ENCODE assay signal across 18 cellular contexts in genomic region chr7:47089068-47089417, GRCh38.
DNase-seq lines count a peak whose midpoint lies in the region; ATAC-seq and TF ChIP-seq lines count a peak whose summit lies in the region.
"Had no signal": no experiment of that assay in that cellular context is flagged by ENCODE, and none has a peak within 500 bp of the region (broad histone marks: within the 10 kb centered on the region; RNA-seq: fewer than 3 reads in every experiment).

No MANE protein-coding gene starts in this region.

- DNase-seq in SK-N-SH = no peak
- DNase-seq in colonic mucosa = no peak
- DNase-seq in type B pancreatic cell (ENCODE audit: extremely low spot score, unreplicated experiment) = no peak
- DNase-seq in NCI-H1417 treated with DMSO at 0.1 percent for 48 hours (lab: John Stamatoyannopoulos, UW) = no peak
- DNase-seq in activated CD4-positive, alpha-beta T cell treated with anti-CD3 and anti-CD28 coated beads for 4 hours = no peak
- DNase-seq: activated CD4-positive, alpha-beta T cell treated with anti-CD3 and anti-CD28 coated beads, Interleukin-2, amount 50 U/mL, for 4 hours; activated naive CD4-positive, alpha-beta T cell; NCI-H187 had no signal

- CTCF ChIA-PET in SK-N-SH (lab: Yijun Ruan, JAX) = interaction anchor here (1.0 to 20.7 kb wide), 17 partner anchors 8 to 1169 kb away, joined by 3 to 291 read pairs (median 4); partner anchors contain the start of gene IGFBP3

- H2AFZ ChIP-seq in SK-N-SH (ENCODE audit: low read depth) (no peak overlapping the region), Loucy (ENCODE audit: low read length) (no peak overlapping the region)
- H2AFZ ChIP-seq: hepatocyte had no signal

- no peak for TF ChIP-seq EP300 in SK-N-SH (IDR thresholded peaks at IDR 0.05; ENCODE audit: borderline replicate concordance in 1 of 2, low read depth in 1 of 2, low read length in 1 of 2)

- H3K9me3 ChIP-seq in SK-N-SH (no peaks in the 10 kb centered on the region), Loucy (ENCODE audit: insufficient read depth, low read depth, low read length) (no peaks in the 10 kb centered on the region), colonic mucosa (no peaks in the 10 kb centered on the region)
- H3K9me3 ChIP-seq: gastrocnemius medialis had no signal

- no peaks in the 10 kb centered on the region for H3K9me2 ChIP-seq in SK-N-SH
- no peaks in the 10 kb centered on the region for H3K9me2 ChIP-seq in Loucy (replicated peaks; ENCODE audit: low read depth, low read length)

- TF ChIP-seq CTCF in SK-N-SH (IDR thresholded peaks at IDR 0.05) = no peak
- peak; percentile 7; the same call in 1 of the 2 replicates for TF ChIP-seq CTCF in Loucy (conservative IDR thresholded peaks at IDR 0.05; ENCODE audit: low read length)
- peak; percentile 10 for TF ChIP-seq CTCF in colonic mucosa (IDR thresholded peaks at IDR 0.05)
- peak; percentile 48 for TF ChIP-seq CTCF in type B pancreatic cell (conservative IDR thresholded peaks at IDR 0.05)

- H3K27me3 ChIP-seq in SK-N-SH (ENCODE audit: insufficient read depth) (no peaks in the 10 kb centered on the region), Loucy (ENCODE audit: insufficient read depth, low read length, poor library complexity, severe bottlenecking) (no peaks in the 10 kb centered on the region), colonic mucosa (no peaks in the 10 kb centered on the region)
- H3K27me3 ChIP-seq: gastrocnemius medialis, hepatocyte had no signal

- POLR2A ChIA-PET in SK-N-SH (lab: Yijun Ruan, JAX) = no interaction called here

- no peak overlapping the region for H3K27ac ChIP-seq in SK-N-SH (ENCODE audit: low read depth in 2 of 2, low read length in 1 of 2)
- H3K27ac ChIP-seq in colonic mucosa = no peak overlapping the region
- H3K27ac ChIP-seq: hepatocyte, SK-N-MC had no signal

- H3K4me1 Mint-ChIP-seq in type B pancreatic cell (ENCODE audit: unreplicated experiment) = peaks cover 4% of the 10 kb centered on the region
- H3K4me1 Mint-ChIP-seq: CD4-positive, alpha-beta memory T cell; naive thymus-derived CD4-positive, alpha-beta T cell; stimulated activated effector memory CD8-positive, alpha-beta T cell treated with anti-CD3 and anti-CD28 coated beads, Interleukin-12 subunit alpha, Interleukin-12 subunit beta, amount 100 ng/mL, for 72 hours had no signal

- TF ChIP-seq RAD21 in SK-N-SH (IDR thresholded peaks at IDR 0.05; ENCODE audit: low read length) = no peak

- H3K27ac Mint-ChIP-seq in type B pancreatic cell = peak overlapping the region; percentile 85
- H3K27ac Mint-ChIP-seq: naive thymus-derived CD4-positive, alpha-beta T cell; stimulated activated effector memory CD8-positive, alpha-beta T cell treated with anti-CD3 and anti-CD28 coated beads, Interleukin-12 subunit alpha, Interleukin-12 subunit beta, amount 100 ng/mL, for 72 hours; T-helper 1 cell treated with Interleukin-12 subunit alpha and Interleukin-12 subunit beta and Interleukin-4 antibody, amounts not matched to agents 30 μg/mL and 1 μg/mL, for 36 hours had no signal

- H3K4me1 ChIP-seq in SK-N-SH (ENCODE audit: control insufficient read depth in 1 of 2, insufficient read depth in 2 of 2, low read depth in 1 of 2, low read length in 1 of 2) (peaks cover 2 to 10% of the 10 kb centered on the region in 2 experiments; a peak in 2 of 4 replicates), Loucy (ENCODE audit: insufficient read depth, low read length, poor library complexity, severe bottlenecking) (no peaks in the 10 kb centered on the region), colonic mucosa (no peaks in the 10 kb centered on the region)

- no peaks in the 10 kb centered on the region for H3F3A ChIP-seq in SK-N-SH (replicated peaks; ENCODE audit: insufficient read depth)
- no peaks in the 10 kb centered on the region for H3F3A ChIP-seq in Loucy (ENCODE audit: low read depth)

- H3K9ac ChIP-seq in SK-N-SH (no peak overlapping the region), Loucy (ENCODE audit: low read depth, low read length, poor library complexity, severe bottlenecking) (no peak overlapping the region), colonic mucosa (ENCODE audit: low read depth in 2 of 2, low read length in 2 of 2) (no peak overlapping the region)

- H3K36me3 Mint-ChIP-seq in type B pancreatic cell = no peaks in the 10 kb centered on the region
- H3K36me3 Mint-ChIP-seq: CD4-positive, alpha-beta memory T cell; naive thymus-derived CD4-positive, alpha-beta T cell; stimulated activated effector memory CD8-positive, alpha-beta T cell treated with anti-CD3 and anti-CD28 coated beads, Interleukin-12 subunit alpha, Interleukin-12 subunit beta, amount 100 ng/mL, for 72 hours had no signal

- peaks cover 16% of the 10 kb centered on the region for H3K9me3 Mint-ChIP-seq in type B pancreatic cell
- H3K9me3 Mint-ChIP-seq: CD4-positive, alpha-beta memory T cell; T-helper 1 cell treated with Interleukin-12 subunit alpha and Interleukin-12 subunit beta and Interleukin-4 antibody, amounts not matched to agents 30 μg/mL and 1 μg/mL, for 36 hours had no signal

- H3K4me3 Mint-ChIP-seq in type B pancreatic cell = no peak overlapping the region
- H3K4me3 Mint-ChIP-seq: CD4-positive, alpha-beta memory T cell; naive thymus-derived CD4-positive, alpha-beta T cell; stimulated activated effector memory CD8-positive, alpha-beta T cell treated with anti-CD3 and anti-CD28 coated beads, Interleukin-12 subunit alpha, Interleukin-12 subunit beta, amount 100 ng/mL, for 72 hours; T-helper 1 cell treated with Interleukin-12 subunit alpha and Interleukin-12 subunit beta and Interleukin-4 antibody, amounts not matched to agents 30 μg/mL and 1 μg/mL, for 36 hours had no signal

- ATAC-seq in SK-N-SH treated with all-trans-retinoic acid at 6 μM for 48 hours (no peak), GM19467 (IDR thresholded peaks at IDR 0.05; ENCODE audit: unreplicated experiment) (no peak)
- ATAC-seq: naive thymus-derived CD4-positive, alpha-beta T cell had no signal

- H3K27me3 Mint-ChIP-seq in type B pancreatic cell = peaks cover 6% of the 10 kb centered on the region

- intact Hi-C loops in colonic mucosa (cut with DNase I) = loop anchor here (2.0 kb wide), 2 partner anchors 1164 to 1172 kb away; no protein-coding TSS in a partner anchor

- H4K20me1 ChIP-seq in SK-N-SH (ENCODE audit: insufficient read depth) = no peaks in the 10 kb centered on the region
- no peaks in the 10 kb centered on the region for H4K20me1 ChIP-seq in Loucy (ENCODE audit: insufficient read depth, low read length, poor library complexity, severe bottlenecking)

- no peaks in the 10 kb centered on the region for H3K36me3 ChIP-seq in SK-N-SH (replicated peaks in 1 of 2; ENCODE audit: control insufficient read depth in 1 of 2, insufficient read depth in 2 of 2, low read length in 1 of 2)
- no peaks in the 10 kb centered on the region for H3K36me3 ChIP-seq in Loucy (ENCODE audit: insufficient read depth, low read length)
- H3K36me3 ChIP-seq in colonic mucosa = no peaks in the 10 kb centered on the region
- H3K36me3 ChIP-seq: gastrocnemius medialis had no signal

- H3K79me2 ChIP-seq in SK-N-SH (ENCODE audit: insufficient read depth) (no peaks in the 10 kb centered on the region), Loucy (ENCODE audit: insufficient read depth, low read length) (no peaks in the 10 kb centered on the region)
- H3K79me2 ChIP-seq: hepatocyte had no signal

- H3K4me2 ChIP-seq in SK-N-SH (no peak overlapping the region), Loucy (ENCODE audit: low read depth, low read length, poor library complexity, severe bottlenecking) (no peak overlapping the region)
- H3K4me2 ChIP-seq: hepatocyte had no signal

- H3K4me3 ChIP-seq in SK-N-SH (ENCODE audit: low read depth in 2 of 2, low read length in 1 of 2) (no peak overlapping the region; a peak in 1 of 4 replicates), Loucy (ENCODE audit: low read length, poor library complexity, severe bottlenecking) (no peak overlapping the region), colonic mucosa (no peak overlapping the region)
- H3K4me3 ChIP-seq: gastrocnemius medialis, hepatocyte, SK-N-MC had no signal

- WGBS in SK-N-SH (ENCODE audit: low lambda C conversion rate) = 8% methylated on average over 1 of the region's 1 CpG

TF ChIP-seq in SK-N-SH, 30 proteins besides CTCF, POLR2A, EP300 and RAD21:
- TF ChIP-seq POLR2AphosphoS5 (IDR thresholded peaks at IDR 0.05; ENCODE audit: low read depth, low read length) = no peak
- TF ChIP-seq MXI1 (IDR thresholded peaks at IDR 0.05; ENCODE audit: low read depth, low read length) = no peak
- no peak for TF ChIP-seq FOSL2 (IDR thresholded peaks at IDR 0.05; ENCODE audit: borderline replicate concordance, low read depth)
- 0 out of 2 replicates have a peak, but pooled peaks have one; percentile 13 for TF ChIP-seq RFX5 (IDR thresholded peaks at IDR 0.05; ENCODE audit: low read length)

TF ChIP-seq in SK-N-SH treated with all-trans-retinoic acid at 6 μM for 48 hours, 23 proteins besides CTCF, POLR2A, EP300 and RAD21 (continues in another document):
- TF ChIP-seq TOX (CRISPR knock-in tag; IDR thresholded peaks at IDR 0.05; ENCODE audit: borderline replicate concordance) (no peak), SNAI2 (CRISPR knock-in tag; IDR thresholded peaks at IDR 0.05) (no peak), PPARA (CRISPR knock-in tag; IDR thresholded peaks at IDR 0.05; ENCODE audit: borderline replicate concordance) (no peak), TCF4 (CRISPR knock-in tag; IDR thresholded peaks at IDR 0.05; ENCODE audit: borderline replicate concordance) (no peak), ZNF565 (CRISPR knock-in tag; conservative IDR thresholded peaks at IDR 0.05; ENCODE audit: low read depth) (no peak), TSHZ2 (CRISPR knock-in tag; IDR thresholded peaks at IDR 0.05) (no peak), ZFP3 (CRISPR knock-in tag; IDR thresholded peaks at IDR 0.05) (no peak)
